15 cellular contexts compared by ENCODE assay signal in the genomic region with DNA sequence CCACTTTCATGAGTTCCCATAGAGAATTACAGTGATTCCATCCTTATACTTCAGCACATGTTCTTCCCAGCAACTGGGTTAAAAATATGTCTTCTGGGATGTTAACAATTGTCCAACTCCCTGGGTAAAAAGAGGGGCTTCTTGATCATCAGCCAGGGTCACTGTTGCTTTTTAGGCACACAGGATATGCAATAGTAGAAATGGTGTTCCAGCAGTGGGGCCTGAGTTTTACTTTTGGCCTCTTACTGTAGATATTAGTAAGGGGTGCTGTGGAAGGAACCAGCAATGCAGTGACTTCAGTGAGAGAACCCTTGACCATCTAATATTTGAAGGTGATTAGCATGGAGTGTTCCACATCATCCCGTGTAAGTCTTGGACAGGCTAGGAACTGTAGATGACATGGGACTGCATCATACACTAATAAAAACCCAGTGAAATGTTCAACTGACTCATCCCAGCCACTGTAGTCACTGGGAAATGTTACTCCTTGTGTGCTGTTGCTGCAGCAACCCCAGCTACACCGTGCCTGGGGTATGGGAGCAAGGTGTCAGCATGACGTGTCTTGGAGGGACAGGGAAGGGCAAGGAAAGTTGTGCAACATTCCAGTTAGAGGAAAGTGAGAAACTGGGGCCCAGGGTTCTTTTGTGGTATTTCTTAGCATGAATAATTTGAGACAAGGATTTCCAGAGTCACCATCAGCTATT.
DNase-seq lines count a peak whose midpoint lies in the region; ATAC-seq, FAIRE-seq and TF ChIP-seq lines count a peak whose summit lies in the region.
"Had no signal": no experiment of that assay in that cellular context is flagged by ENCODE, and none has a peak within 500 bp of the region (broad histone marks: within the 10 kb centered on the region; RNA-seq: fewer than 3 reads in every experiment).

No MANE protein-coding gene starts in this region.

- TF ChIP-seq CTCF in HepG2 (CRISPR knock-in tag; IDR thresholded peaks at IDR 0.05): no peak
- TF ChIP-seq CTCF in right lobe of liver (IDR thresholded peaks at IDR 0.05): no peak
- no peak for TF ChIP-seq CTCF in cardiac fibroblast (IDR thresholded peaks at IDR 0.05; ENCODE audit: low read depth, low read length)
- TF ChIP-seq CTCF in left lung (IDR thresholded peaks at IDR 0.05): no peak

- POLR2A ChIA-PET in HepG2 (lab: Yijun Ruan, JAX): no interaction called here
- POLR2A ChIA-PET in naive thymus-derived CD8-positive, alpha-beta T cell (lab: Charles Lee): no interaction called here

- H4K20me1 ChIP-seq in HepG2 (ENCODE audit: insufficient read depth, low read length): no peaks in the 10 kb centered on the region
- H4K20me1 ChIP-seq: BLaER1 had no signal

- H3K9me3 Mint-ChIP-seq in naive thymus-derived CD8-positive, alpha-beta T cell: peaks cover 0 to 7% (median 0%) of the 10 kb centered on the region in 9 donors

- no peaks in the 10 kb centered on the region for H3K36me3 ChIP-seq in HepG2 (replicated peaks in 1 of 2; ENCODE audit: control insufficient read depth in 1 of 2, insufficient read depth in 2 of 2, low read length in 2 of 2)
- no peaks in the 10 kb centered on the region for H3K36me3 ChIP-seq in right lobe of liver
- H3K36me3 ChIP-seq in left lung: no peaks in the 10 kb centered on the region
- H3K36me3 ChIP-seq: BLaER1, vagina had no signal

- no peaks in the 10 kb centered on the region; the same call in 1 of the 2 replicates for H3K4me1 ChIP-seq in HepG2 (ENCODE audit: insufficient read depth, low read length)
- H3K4me1 ChIP-seq in right lobe of liver: no peaks in the 10 kb centered on the region
- H3K4me1 ChIP-seq in left lung: peaks cover 0 to 12% of the 10 kb centered on the region in 2 donors
- H3K4me1 ChIP-seq: BLaER1, vagina had no signal

- BruUV-seq in HepG2 (replicated peaks; lab: Mats Ljungman, UMichigan): no TSS peak

- no peak overlapping the region for H2AFZ ChIP-seq in HepG2 (ENCODE audit: low read length)

- H3K9me3 ChIP-seq in HepG2 (ENCODE audit: low read length): no peaks in the 10 kb centered on the region
- no peaks in the 10 kb centered on the region for H3K9me3 ChIP-seq in right lobe of liver
- no peaks in the 10 kb centered on the region for H3K9me3 ChIP-seq in left lung
- H3K9me3 ChIP-seq: BLaER1, vagina had no signal

- TF ChIP-seq POLR2A in HepG2 (IDR thresholded peaks at IDR 0.05; ENCODE audit: insufficient read depth in 1 of 2, low read depth in 2 of 2, low read length in 2 of 2) (no peak), right lobe of liver (IDR thresholded peaks at IDR 0.05) (no peak)

- TF ChIP-seq EP300 in HepG2 (IDR thresholded peaks at IDR 0.05; ENCODE audit: low read depth in 2 of 2, low read length in 2 of 2) (no peak), HepG2 (CRISPR knock-in tag; IDR thresholded peaks at IDR 0.05; ENCODE audit: borderline replicate concordance) (no peak)

- peaks cover 0 to 12% (median 6%) of the 10 kb centered on the region in 5 donors for H3K27me3 Mint-ChIP-seq in naive thymus-derived CD8-positive, alpha-beta T cell

- DNase-seq in HepG2 (ENCODE audit: low spot score) (no peak), right lobe of liver (no peak), cardiac fibroblast (ENCODE audit: low read depth in 2 of 2) (peak; percentile 92 to 95), left lung (peak; percentile 48 to 71), caudate nucleus (lab: John Stamatoyannopoulos, UW) (no peak), DMS114 treated with DMSO at 0.1 percent for 48 hours (lab: John Stamatoyannopoulos, UW; ENCODE audit: unreplicated experiment) (no peak)
- DNase-seq in naive thymus-derived CD8-positive, alpha-beta T cell: no peak
- no peak for DNase-seq in activated T-cell treated with anti-CD3 and anti-CD28 coated beads, Interleukin-2, amount 50 U/mL, for 1 hour
- DNase-seq: dorsolateral prefrontal cortex, midbrain, SW 1271 had no signal

- H3K9ac ChIP-seq in HepG2 (ENCODE audit: insufficient read depth, low read depth, low read length): no peak overlapping the region
- H3K9ac ChIP-seq: BLaER1 had no signal

- H3K4me2 ChIP-seq in HepG2 (ENCODE audit: low read depth, low read length): no peak overlapping the region
- H3K4me2 ChIP-seq: BLaER1 had no signal

- intact Hi-C loops in HepG2 (cut with micrococcal nuclease; ENCODE audit: unreplicated experiment) (no loop called here), right lobe of liver (cut with DNase I) (no loop called here), left lung (cut with DNase I) (loop anchor here in 1 of 2 donors (5.0 kb wide), 1 partner anchor 174 kb away; no protein-coding TSS in a partner anchor)

- H3K4me1 Mint-ChIP-seq in naive thymus-derived CD8-positive, alpha-beta T cell: no peaks in the 10 kb centered on the region

- in situ Hi-C loops in HepG2 (cut with HindIII; ENCODE audit: extremely low pct_ligation_motif_present, low pct_unique_long_range_greater_than_20kb): loop anchor here (5.0 kb wide), 1 partner anchor 174 kb away; no protein-coding TSS in a partner anchor

- no peak for ATAC-seq in HepG2
- no peak for ATAC-seq in right lobe of liver
- ATAC-seq in left lung: peak; percentile 83
- no peak for ATAC-seq in naive thymus-derived CD8-positive, alpha-beta T cell

- no peak for FAIRE-seq in HepG2 (lab: Jason Lieb, UNC)
- FAIRE-seq: GM12891 had no signal

- H3K27me3 ChIP-seq in HepG2 (ENCODE audit: control insufficient read depth in 1 of 2, insufficient read depth in 2 of 2, low read length in 2 of 2) (no peaks in the 10 kb centered on the region), right lobe of liver (no peaks in the 10 kb centered on the region), left lung (no peaks in the 10 kb centered on the region)
- H3K27me3 ChIP-seq: BLaER1, dorsolateral prefrontal cortex, vagina had no signal

- TF ChIP-seq RAD21 in HepG2 (CRISPR knock-in tag; IDR thresholded peaks at IDR 0.05): no peak

- no peak overlapping the region for H3K27ac ChIP-seq in HepG2 (ENCODE audit: extremely low read length, insufficient read depth, low read length)
- no peak overlapping the region for H3K27ac ChIP-seq in right lobe of liver
- H3K27ac ChIP-seq in left lung: no peak overlapping the region
- H3K27ac ChIP-seq in caudate nucleus (ENCODE audit: low read depth, low read length): no peak overlapping the region
- H3K27ac ChIP-seq: BLaER1, HL-60, vagina had no signal

- H3K4me3 Mint-ChIP-seq in naive thymus-derived CD8-positive, alpha-beta T cell: no peak overlapping the region

- 44% methylated on average over 3 of the region's 3 CpGs for WGBS in HepG2 (ENCODE audit: low lambda C conversion rate)
- WGBS in right lobe of liver (ENCODE audit: insufficient coverage, low coverage, low lambda C conversion rate, missing lambda C conversion rate): 81% methylated on average over 3 of the region's 3 CpGs

- no peak overlapping the region for H3K27ac Mint-ChIP-seq in naive thymus-derived CD8-positive, alpha-beta T cell

- no peaks in the 10 kb centered on the region for H3K79me2 ChIP-seq in HepG2 (ENCODE audit: insufficient read depth, low read length)

- H3K4me3 ChIP-seq in HepG2 (replicated peaks in 1 of 3; ENCODE audit: insufficient read depth in 1 of 3, low read depth in 2 of 3, low read length in 3 of 3) (no peak overlapping the region), right lobe of liver (no peak overlapping the region), cardiac fibroblast (replicated peaks in 1 of 2; ENCODE audit: low read depth in 2 of 2, low read length in 2 of 2) (no peak overlapping the region), left lung (no peak overlapping the region)
- H3K4me3 ChIP-seq: BLaER1, dorsolateral prefrontal cortex, vagina had no signal

- CTCF ChIA-PET in HepG2 (lab: Yijun Ruan, JAX; ENCODE audit: low intra/inter-chr PET ratio, low total read pairs): no interaction called here

- no peaks in the 10 kb centered on the region for H3K36me3 Mint-ChIP-seq in naive thymus-derived CD8-positive, alpha-beta T cell

TF ChIP-seq in HepG2, 621 proteins besides CTCF, POLR2A, EP300 and RAD21:
- TF ChIP-seq CEBPB (IDR thresholded peaks at IDR 0.05; ENCODE audit: borderline replicate concordance, low read depth, low read length): 0 out of 2 replicates have a peak, but pooled peaks have one; percentile 16
- TF ChIP-seq MTA1 (CRISPR knock-in tag; IDR thresholded peaks at IDR 0.05; ENCODE audit: borderline replicate concordance): no peak

Comparison
In these comparisons a context has a peak if more than half of its experiments do, and no peak if none do; other contexts are left out.
1. DNase-seq: peak in cardiac fibroblast (2 of 2) and left lung (2 of 2); none in HepG2 (single experiment), right lobe of liver (0 of 3), naive thymus-derived CD8-positive, alpha-beta T cell (0 of 10), activated T-cell treated with anti-CD3 and anti-CD28 coated beads, Interleukin-2, amount 50 U/mL, for 1 hour (single experiment), caudate nucleus (0 of 61) and DMS114 treated with DMSO at 0.1 percent for 48 hours (single experiment).